Comparison of ENCODE assay signal across 11 cellular contexts in the genomic region with DNA sequence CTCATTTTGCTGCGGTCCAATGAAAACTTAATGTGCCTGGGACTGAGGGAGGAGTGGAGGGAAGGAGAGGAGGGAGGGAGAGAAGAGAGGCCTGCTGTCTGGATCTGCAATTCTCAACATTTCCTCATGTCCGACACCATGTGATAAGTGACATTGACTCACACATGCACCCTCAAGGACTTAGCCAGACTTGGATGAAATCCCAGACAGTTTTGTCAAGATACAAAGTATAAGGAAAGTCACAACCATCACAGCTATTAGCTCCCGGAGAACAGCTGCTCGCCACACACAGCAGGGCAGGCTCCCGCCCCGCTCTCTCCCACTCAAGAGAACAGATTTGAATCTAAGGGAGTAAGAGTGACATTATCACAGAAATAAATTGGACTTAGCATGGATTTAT. TPM values are rescaled to one million over a fixed set of nuclear protein-coding genes. Genes with fewer than 3 reads are reported as not detected.
DNase-seq lines count a peak whose midpoint lies in the region; ATAC-seq, FAIRE-seq and TF ChIP-seq lines count a peak whose summit lies in the region.
"Had no signal": no experiment of that assay in that cellular context is flagged by ENCODE, and none has a peak within 500 bp of the region (broad histone marks: within the 10 kb centered on the region; RNA-seq: fewer than 3 reads in every experiment).

No MANE protein-coding gene starts in this region.

- TF ChIP-seq CTCF in A549 (IDR thresholded peaks at IDR 0.05): no peak
- TF ChIP-seq CTCF in activated CD8-positive, alpha-beta T cell treated with anti-CD3 and anti-CD28 coated beads for 36 hours (IDR thresholded peaks at IDR 0.05): no peak

- peaks cover 7% of the 10 kb centered on the region for H3K4me1 Mint-ChIP-seq in activated CD8-positive, alpha-beta T cell treated with anti-CD3 and anti-CD28 coated beads for 36 hours (ENCODE audit: low read depth)

- peaks cover 19% of the 10 kb centered on the region for H3K4me1 ChIP-seq in A549

- TF ChIP-seq POLR2A in A549 (IDR thresholded peaks at IDR 0.05; ENCODE audit: low read length) (no peak), GM12891 (IDR thresholded peaks at IDR 0.05; ENCODE audit: low read depth, low read length) (no peak)

- FAIRE-seq in A549 (lab: Jason Lieb, UNC): no peak
- FAIRE-seq in GM12891 (lab: Jason Lieb, UNC): no peak

- no peak overlapping the region for H3K27ac Mint-ChIP-seq in activated CD8-positive, alpha-beta T cell treated with anti-CD3 and anti-CD28 coated beads for 36 hours
- H3K27ac Mint-ChIP-seq: activated CD4-positive, alpha-beta T cell treated with anti-CD3 and anti-CD28 coated beads, Interleukin-2, amount 10 ng/mL, durations not matched to agents 7 days and 5 days; B cell had no signal

- no peaks in the 10 kb centered on the region for H3K9me3 Mint-ChIP-seq in activated CD8-positive, alpha-beta T cell treated with anti-CD3 and anti-CD28 coated beads for 36 hours
- H3K9me3 Mint-ChIP-seq: activated CD4-positive, alpha-beta T cell treated with anti-CD3 and anti-CD28 coated beads, Interleukin-2, amount 10 ng/mL, durations not matched to agents 7 days and 5 days had no signal

- no peaks in the 10 kb centered on the region for H3K9me3 ChIP-seq in A549

- H3K36me3 Mint-ChIP-seq in activated CD8-positive, alpha-beta T cell treated with anti-CD3 and anti-CD28 coated beads for 36 hours (ENCODE audit: low read depth): no peaks in the 10 kb centered on the region

- H3K4me2 ChIP-seq in A549: peak overlapping the region; percentile 14; the same call in 1 of the 3 replicates

- ATAC-seq in A549 (peak; percentile 66 to 85), GM19455 (IDR thresholded peaks at IDR 0.05; ENCODE audit: unreplicated experiment) (no peak)
- no peak for ATAC-seq in activated CD8-positive, alpha-beta T cell treated with anti-CD3 and anti-CD28 coated beads for 36 hours

- TF ChIP-seq EP300 in A549 (IDR thresholded peaks at IDR 0.05): no peak

- peak overlapping the region; percentile 55 to 68; a peak in 5 of 6 replicates for H3K27ac ChIP-seq in A549

- CTCF ChIA-PET in A549 (lab: Yijun Ruan, JAX): interaction anchor here (2.8 to 6.0 kb wide), 2 partner anchors 12 to 20 kb away, joined by 7 to 45 read pairs; no protein-coding TSS in a partner anchor
- CTCF ChIA-PET in activated CD8-positive, alpha-beta T cell treated with anti-CD3 and anti-CD28 coated beads for 36 hours (lab: Charles Lee): interaction anchor here (1.3 kb wide), 1 partner anchor 19 kb away, joined by 4 read pairs; no protein-coding TSS in a partner anchor

- H3K4me3 ChIP-seq in A549: no peak overlapping the region

- TF ChIP-seq RAD21 in A549 (conservative IDR thresholded peaks at IDR 0.05 in 1 of 2, IDR thresholded peaks at IDR 0.05 in 1 of 2): no peak

- DNase-seq in A549 (ENCODE audit: low read depth in 1 of 2, low spot score in 1 of 2) (peak in 1 of 2 experiments; percentile 49), NCI-H2171 (lab: John Stamatoyannopoulos, UW) (peak; percentile 28), epidermal melanocyte (ENCODE audit: insufficient read length, low spot score) (peak; percentile 75), myocyte (ENCODE audit: low read depth) (peak; percentile 98), GM12891 (ENCODE audit: insufficient read length, low spot score) (no peak)
- no peak for DNase-seq in stimulated activated CD4-positive, alpha-beta T cell treated with anti-CD3 and anti-CD28 coated beads, Interleukin-1b, Interleukin-23, amount 100 ng/mL, for 48 hours
- DNase-seq in activated CD8-positive, alpha-beta T cell treated with anti-CD3 and anti-CD28 coated beads for 36 hours: no peak
- DNase-seq: activated CD4-positive, alpha-beta T cell treated with anti-CD3 and anti-CD28 coated beads, Interleukin-2, amount 10 ng/mL, durations not matched to agents 7 days and 5 days; NCI-H1048 had no signal

- no peaks in the 10 kb centered on the region for H3K27me3 Mint-ChIP-seq in activated CD8-positive, alpha-beta T cell treated with anti-CD3 and anti-CD28 coated beads for 36 hours
- H3K27me3 Mint-ChIP-seq: activated CD4-positive, alpha-beta T cell treated with anti-CD3 and anti-CD28 coated beads, Interleukin-2, amount 10 ng/mL, durations not matched to agents 7 days and 5 days; B cell had no signal

- POLR2A ChIA-PET in A549 (lab: Yijun Ruan, JAX): no interaction called here
- POLR2A ChIA-PET in activated CD8-positive, alpha-beta T cell treated with anti-CD3 and anti-CD28 coated beads for 36 hours (lab: Charles Lee): no interaction called here

- H3K4me3 Mint-ChIP-seq in activated CD8-positive, alpha-beta T cell treated with anti-CD3 and anti-CD28 coated beads for 36 hours: no peak overlapping the region
- H3K4me3 Mint-ChIP-seq: activated CD4-positive, alpha-beta T cell treated with anti-CD3 and anti-CD28 coated beads, Interleukin-2, amount 10 ng/mL, durations not matched to agents 7 days and 5 days; B cell had no signal

- 75% methylated on average over 6 of the region's 6 CpGs for WGBS in A549 (ENCODE audit: missing lambda C conversion rate)

- intact Hi-C loops in activated CD8-positive, alpha-beta T cell treated with anti-CD3 and anti-CD28 coated beads for 36 hours (cut with micrococcal nuclease): no loop called here

TF ChIP-seq in A549, 52 proteins besides CTCF, POLR2A, EP300 and RAD21 (continues in another document):
- TF ChIP-seq ZC3H11A (IDR thresholded peaks at IDR 0.05) (no peak), HOXB13 (CRISPR knock-in tag; IDR thresholded peaks at IDR 0.05; ENCODE audit: low read depth) (no peak), BCL3 (IDR thresholded peaks at IDR 0.05) (no peak), JUN (IDR thresholded peaks at IDR 0.05) (no peak), HDAC2 (IDR thresholded peaks at IDR 0.05) (no peak)

TF ChIP-seq in GM12891, 5 proteins besides CTCF, POLR2A, EP300 and RAD21:
- no peak for TF ChIP-seq POLR2AphosphoS5 (IDR thresholded peaks at IDR 0.05; ENCODE audit: low read depth, low read length)
- TF ChIP-seq TAF1 (IDR thresholded peaks at IDR 0.05; ENCODE audit: low read depth, low read length): no peak
- no peak for TF ChIP-seq PAX5 (IDR thresholded peaks at IDR 0.05; ENCODE audit: insufficient read depth, low read length, severe bottlenecking)
- no peak for TF ChIP-seq POU2F2 (IDR thresholded peaks at IDR 0.05; ENCODE audit: low read depth, low read length)
- TF ChIP-seq SPI1 (IDR thresholded peaks at IDR 0.05; ENCODE audit: low read depth, low read length): no peak

RNA-seq across cellular contexts. Expression of gene DNAL4, which starts 5.5 kb away (rescaled TPM):
- polyA plus RNA-seq in A549 (2011; rRNA removed): 9.8 and 9.9 TPM in 2 replicates
- polyA plus RNA-seq in A549 (2012; cell fraction: cytosol; rRNA removed): 8.5 and 9.9 TPM in 2 replicates
- 5.6 and 7.2 TPM in 2 replicates for polyA plus RNA-seq in A549 (2012; cell fraction: nucleus; rRNA removed)
- polyA plus RNA-seq in A549 (2017; fragmentation: RNase III; extraction: RNeasy Plus Mini Kit Qiagen cat#74134 plus additional on column Dnase treatment): 7.0 to 7.7 TPM (median 7.6 TPM) in 3 replicates
- polyA minus RNA-seq in A549 (2011; rRNA and poly(A)+ RNA removed): 6.0 and 8.1 TPM in 2 replicates
- total RNA-seq in myocyte: 18.9 and 20.1 TPM in 2 replicates
- polyA plus RNA-seq in myocyte (2012): 23.8 TPM
- 6.6 TPM for polyA plus RNA-seq in GM12891 (2012; ENCODE audit: low read depth, missing spikeins)
- total RNA-seq in activated CD8-positive, alpha-beta T cell treated with anti-CD3 and anti-CD28 coated beads for 36 hours: 1 to 10 TPM; 5.5 to 6.0 TPM

RNA-seq across cellular contexts. Expression of gene SUN2, which starts 32.6 kb away (rescaled TPM):
- polyA plus RNA-seq in A549 (2011; rRNA removed) (12.6 and 18.4 TPM in 2 replicates), A549 (2017; fragmentation: RNase III; extraction: RNeasy Plus Mini Kit Qiagen cat#74134 plus additional on column Dnase treatment) (21.7 to 26.4 TPM (median 24.0 TPM) in 3 replicates)
- 20.2 and 27.5 TPM in 2 replicates for polyA plus RNA-seq in A549 (2012; cell fraction: cytosol; rRNA removed)
- polyA plus RNA-seq in A549 (2012; cell fraction: nucleus; rRNA removed): 63.4 and 82.4 TPM in 2 replicates
- 27.7 and 32.9 TPM in 2 replicates for polyA minus RNA-seq in A549 (2011; rRNA and poly(A)+ RNA removed)
- 181 and 248 TPM in 2 replicates for total RNA-seq in myocyte
- 84.4 TPM for polyA plus RNA-seq in myocyte (2012)
- 42.1 TPM for polyA plus RNA-seq in GM12891 (2012; ENCODE audit: low read depth, missing spikeins)
- total RNA-seq in activated CD8-positive, alpha-beta T cell treated with anti-CD3 and anti-CD28 coated beads for 36 hours: 100 to 1,000 TPM; 101 to 107 TPM

RNA-seq across cellular contexts. Expression of gene NPTXR, which starts 55.4 kb away (rescaled TPM):
- 3.3 and 6.6 TPM in 2 replicates for polyA plus RNA-seq in A549 (2011; rRNA removed)
- polyA plus RNA-seq in A549 (2012; cell fraction: cytosol; rRNA removed): 2.3 and 3.6 TPM in 2 replicates
- polyA plus RNA-seq in A549 (2012; cell fraction: nucleus; rRNA removed): 5.8 and 6.7 TPM in 2 replicates
- 9.7 to 15.3 TPM (median 14.8 TPM) in 3 replicates for polyA plus RNA-seq in A549 (2017; fragmentation: RNase III; extraction: RNeasy Plus Mini Kit Qiagen cat#74134 plus additional on column Dnase treatment)
- polyA minus RNA-seq in A549 (2011; rRNA and poly(A)+ RNA removed): 7.7 TPM in 2 replicates
- 0.47 and 0.96 TPM in 2 replicates for total RNA-seq in myocyte
- 0.50 TPM for polyA plus RNA-seq in myocyte (2012)
- polyA plus RNA-seq in GM12891 (2012; ENCODE audit: low read depth, missing spikeins): 0.08 TPM
- total RNA-seq in activated CD8-positive, alpha-beta T cell treated with anti-CD3 and anti-CD28 coated beads for 36 hours: under 1 TPM; 0.69 to 0.83 TPM

Comparison
In these comparisons a context has a peak if more than half of its experiments do, and no peak if none do; other contexts are left out.
1. ATAC-seq: peak in A549 (2 of 2); none in GM19455 (single experiment) and activated CD8-positive, alpha-beta T cell treated with anti-CD3 and anti-CD28 coated beads for 36 hours (single experiment).
2. DNase-seq: peak in NCI-H2171 (single experiment), epidermal melanocyte (single experiment) and myocyte (single experiment); none in GM12891 (single experiment), stimulated activated CD4-positive, alpha-beta T cell treated with anti-CD3 and anti-CD28 coated beads, Interleukin-1b, Interleukin-23, amount 100 ng/mL, for 48 hours (single experiment) and activated CD8-positive, alpha-beta T cell treated with anti-CD3 and anti-CD28 coated beads for 36 hours (single experiment).